Comparison of ENCODE assay signal across 10 cellular contexts in genomic region chr1:50424940-50425375, GRCh38. TPM values are rescaled to one million over a fixed set of nuclear protein-coding genes. Genes with fewer than 3 reads are reported as not detected.
DNase-seq lines count a peak whose midpoint lies in the region; ATAC-seq and TF ChIP-seq lines count a peak whose summit lies in the region.
"Had no signal": no experiment of that assay in that cellular context is flagged by ENCODE, and none has a peak within 500 bp of the region (broad histone marks: within the 10 kb centered on the region; RNA-seq: fewer than 3 reads in every experiment).

No MANE protein-coding gene starts in this region.

- H3K27ac ChIP-seq in Peyer's patch, result no peak overlapping the region
- H3K27ac ChIP-seq: pancreas had no signal

- H3K36me3 ChIP-seq in Peyer's patch, result no peaks in the 10 kb centered on the region
- H3K36me3 ChIP-seq: pancreas had no signal

- H3K4me3 Mint-ChIP-seq in brain (peak overlapping the region; percentile 86 to 98 (median 89)), naive B cell (peak overlapping the region; percentile 83 to 97 (median 94))

- peaks cover 61% of the 10 kb centered on the region for H3K4me1 Mint-ChIP-seq in brain
- H3K4me1 Mint-ChIP-seq in naive B cell, result peaks cover 39 to 66% (median 52%) of the 10 kb centered on the region in 3 donors

- no peak for TF ChIP-seq CTCF in brain (conservative IDR thresholded peaks at IDR 0.05)
- TF ChIP-seq CTCF in Peyer's patch (IDR thresholded peaks at IDR 0.05), result no peak

- no peak for TF ChIP-seq POLR2A in Peyer's patch (IDR thresholded peaks at IDR 0.05)

- H3K4me1 ChIP-seq in Peyer's patch, result peaks cover 0 to 54% (median 14%) of the 10 kb centered on the region in 4 donors

- peaks cover 0 to 77% of the 10 kb centered on the region in 2 donors for H3K27me3 ChIP-seq in Peyer's patch

- ATAC-seq in naive B cell (ENCODE audit: low read depth in 2 of 2), result no peak
- ATAC-seq in GM21367 (IDR thresholded peaks at IDR 0.05; ENCODE audit: unreplicated experiment), result no peak
- ATAC-seq: pancreas had no signal

- DNase-seq in stimulated activated CD4-positive, alpha-beta T cell treated with anti-CD3 and anti-CD28 coated beads, Interleukin-15, amount 100 ng/mL, for 24 hours, result peak; percentile 9
- no peak for DNase-seq in stimulated activated CD4-positive, alpha-beta T cell treated with anti-CD3 and anti-CD28 coated beads, Interleukin-4, amount 100 ng/mL, for 1 hour
- DNase-seq in naive B cell (no peak), NCI-H2171 treated with DMSO at 0.1 percent for 48 hours (lab: John Stamatoyannopoulos, UW) (no peak), COR-L47 (lab: John Stamatoyannopoulos, UW) (no peak), Peyer's patch (no peak)
- DNase-seq: Kasumi-1, pancreas had no signal

- no peaks in the 10 kb centered on the region for H3K9me3 ChIP-seq in Peyer's patch
- H3K9me3 ChIP-seq: pancreas had no signal

- peaks cover 0 to 19% (median 5%) of the 10 kb centered on the region in 5 experiments for H3K9me3 Mint-ChIP-seq in brain
- H3K9me3 Mint-ChIP-seq in naive B cell, result peaks cover 0 to 37% (median 14%) of the 10 kb centered on the region in 7 donors

- H3K36me3 Mint-ChIP-seq in brain (no peaks in the 10 kb centered on the region), naive B cell (peaks cover 27 to 37% of the 10 kb centered on the region in 2 donors)

- no peak overlapping the region for H3K4me3 ChIP-seq in Peyer's patch

- H3K27ac Mint-ChIP-seq in brain, result peak overlapping the region in 3 of 5 experiments; percentile 47 to 99 (median 99)
- peak overlapping the region in 3 of 6 donors; percentile 27 to 88 (median 74) for H3K27ac Mint-ChIP-seq in naive B cell

- H3K27me3 Mint-ChIP-seq in brain (peaks cover 100% of the 10 kb centered on the region), naive B cell (peaks cover 69 to 89% (median 86%) of the 10 kb centered on the region in 3 donors)

RNA-seq across cellular contexts. Expression of gene DMRTA2, which starts 1.7 kb away (rescaled TPM):
- polyA plus RNA-seq in brain (ENCODE audit: insufficient read depth, low read depth, low replicate concordance) (19.7 TPM), naive B cell (ENCODE audit: low read depth in 6 of 6) (not detected)
- not detected for total RNA-seq in Peyer's patch
- total RNA-seq: pancreas had no signal

Comparison
In these comparisons a context has a peak if more than half of its experiments do, and no peak if none do; other contexts are left out.
1. RNA of gene DMRTA2, which starts 1.7 kb away (polyA plus RNA-seq): 19.7 TPM in brain (single experiment); not detected in naive B cell; every median in the first group is over 10 times any median in the second.